ENCODE assay signal across 14 cellular contexts in the genomic region with DNA sequence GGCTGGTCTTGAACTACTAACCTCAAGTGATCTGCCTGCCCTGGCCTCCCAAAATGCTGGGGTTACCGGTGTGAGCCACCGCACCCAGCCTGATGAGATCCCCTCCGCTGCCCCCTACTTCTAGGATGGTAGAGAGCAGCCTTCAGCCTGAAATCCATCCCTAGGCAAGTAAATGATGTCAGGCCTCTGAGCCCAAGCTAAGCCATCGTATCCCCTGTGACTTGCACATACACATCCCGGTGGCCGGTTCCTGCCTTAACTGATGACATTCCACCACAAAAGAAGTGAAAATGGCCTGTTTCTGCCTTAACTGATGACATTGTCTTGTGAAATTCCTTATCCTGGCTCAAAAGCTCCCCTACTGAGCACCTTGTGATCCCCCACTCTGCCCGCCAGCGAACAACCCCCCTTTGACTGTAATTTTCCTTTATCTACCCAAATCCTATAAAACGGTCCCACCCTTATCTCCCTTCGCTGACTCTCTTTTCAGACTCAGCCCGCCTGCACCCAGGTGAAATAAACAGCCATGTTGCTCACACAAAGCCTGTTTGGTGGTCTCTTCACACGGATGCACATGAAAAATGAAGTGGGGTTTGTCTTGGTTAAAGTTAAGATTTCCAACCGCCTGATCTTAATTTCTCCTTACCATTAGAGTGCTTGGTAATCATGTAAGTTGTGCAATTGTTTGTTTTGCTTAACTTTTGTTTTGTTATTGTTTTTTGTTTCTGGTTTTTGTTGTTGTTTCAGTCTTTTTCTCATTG. TPM values are rescaled to one million over a fixed set of nuclear protein-coding genes. Genes with fewer than 3 reads are reported as not detected.
DNase-seq lines count a peak whose midpoint lies in the region; ATAC-seq and TF ChIP-seq lines count a peak whose summit lies in the region.
"Not testable (repeated sequence)": the region's sequence is repeated elsewhere in the genome, so short reads cannot be mapped to it uniquely, and the experiment has no call there.
"Had no signal": no experiment of that assay in that cellular context is flagged by ENCODE, and none has a peak within 500 bp of the region (broad histone marks: within the 10 kb centered on the region; RNA-seq: fewer than 3 reads in every experiment).

No MANE protein-coding gene starts in this region.

- peak overlapping the region; percentile 94 for H2BK120ac ChIP-seq in H9 (ENCODE audit: low read depth, low read length, poor library complexity, severe bottlenecking)
- H2BK120ac ChIP-seq in neuronal stem cell (ENCODE audit: low read depth, low read length): not testable (repeated sequence)

- H4K91ac ChIP-seq in H9 (ENCODE audit: insufficient read length, low read depth, low read length); neuronal stem cell (ENCODE audit: low read depth, low read length, poor library complexity): not testable (repeated sequence)

- H2BK15ac ChIP-seq in H9 (ENCODE audit: low read depth, low read length); neuronal stem cell (ENCODE audit: low read length): not testable (repeated sequence)

- peak overlapping the region; percentile 92 for H3K18ac ChIP-seq in H9 (ENCODE audit: insufficient read length, low read depth, low read length)
- H3K18ac ChIP-seq in neuronal stem cell (ENCODE audit: low read length): peak overlapping the region; percentile 17

- H3K4me3 ChIP-seq in endodermal cell (ENCODE audit: low read length): peak overlapping the region; percentile 100
- peak overlapping the region; percentile 29; the same call in 1 of the 2 replicates for H3K4me3 ChIP-seq in iPS DF 6.9 (ENCODE audit: low read length)
- H3K4me3 ChIP-seq in iPS-18c (ENCODE audit: insufficient read depth, low read depth, low read length): peak overlapping the region; percentile 46; the same call in 1 of the 2 replicates
- H3K4me3 ChIP-seq in neuronal stem cell (ENCODE audit: low read length in 2 of 2): not testable (repeated sequence)

- H2BK5ac ChIP-seq in H9 (ENCODE audit: insufficient read length, low read length): peak overlapping the region; percentile 98
- H2BK5ac ChIP-seq in neuronal stem cell (ENCODE audit: low read length): not testable (repeated sequence)

- not testable (repeated sequence) for H2AFZ ChIP-seq in H9 (ENCODE audit: low read length); neuronal stem cell (ENCODE audit: low read length)

- peaks cover 19% of the 10 kb centered on the region; the same call in 1 of the 2 replicates for H3K4me1 ChIP-seq in H9 (ENCODE audit: insufficient read depth, low read length)
- peaks cover 11% of the 10 kb centered on the region for H3K4me1 ChIP-seq in endodermal cell (ENCODE audit: control insufficient read depth, insufficient read depth, low read length)
- not testable (repeated sequence) for H3K4me1 ChIP-seq in iPS DF 6.9 (ENCODE audit: control insufficient read depth, insufficient read depth, low read length); neuronal stem cell (ENCODE audit: control insufficient read depth in 2 of 2, insufficient read depth in 1 of 2, low read depth in 1 of 2, low read length in 2 of 2)

- not testable (repeated sequence) for H4K20me1 ChIP-seq in H9 (ENCODE audit: control insufficient read depth, insufficient read depth, insufficient read length)

- peak overlapping the region; percentile 91 for H4K5ac ChIP-seq in H9 (ENCODE audit: insufficient read length, low read depth, low read length)

- H2AK5ac ChIP-seq in H9 (ENCODE audit: insufficient read length, low read length); neuronal stem cell (ENCODE audit: low read depth, low read length): not testable (repeated sequence)

- H2BK20ac ChIP-seq in H9 (ENCODE audit: low read depth, low read length, poor library complexity, severe bottlenecking): not testable (repeated sequence)

- no CpG with 5 or more reads among the region's 13 CpGs for WGBS in H9 (ENCODE audit: extremely low coverage, insufficient read length, low lambda C conversion rate)
- WGBS in endodermal cell (ENCODE audit: insufficient coverage in 1 of 2, insufficient read length in 1 of 2), 2 experiments: 5% methylated on average over 5 to 13 of the region's 13 CpGs
- no CpG with 5 or more reads among the region's 13 CpGs for WGBS in iPS DF 6.9 (ENCODE audit: insufficient coverage, insufficient read length)
- no CpG with 5 or more reads among the region's 13 CpGs for WGBS in neuronal stem cell (ENCODE audit: extremely low coverage in 2 of 2, insufficient read length in 2 of 2, insufficient replicate concordance in 1 of 2), 2 donors

- H3K36me3 Mint-ChIP-seq in H9 (ENCODE audit: insufficient read depth in 1 of 3, low read depth in 3 of 3); WTC11: not testable (repeated sequence)
- peaks cover 12% of the 10 kb centered on the region for H3K36me3 Mint-ChIP-seq in endodermal cell (ENCODE audit: low read depth)

- H3K27me3 ChIP-seq in H9 (ENCODE audit: insufficient read depth, low read length); endodermal cell (ENCODE audit: control insufficient read depth, insufficient read depth, low read length, poor library complexity, severe bottlenecking); iPS DF 6.9 (ENCODE audit: control insufficient read depth, insufficient read depth, low read length); neuronal stem cell (ENCODE audit: control insufficient read depth in 3 of 3, insufficient read depth in 3 of 3, low read depth in 1 of 3, low read length in 3 of 3): not testable (repeated sequence)

- POLR2A ChIA-PET in WTC11 (lab: Charles Lee): interaction anchor here (1.0 kb wide), 1 partner anchor 9 kb away, joined by 3 read pairs; no protein-coding TSS in a partner anchor

- H3K27ac ChIP-seq in H9 (ENCODE audit: insufficient read length, low read depth, low read length): peak overlapping the region; percentile 100
- H3K27ac ChIP-seq in endodermal cell (ENCODE audit: low read depth, low read length): peak overlapping the region; percentile 54
- H3K27ac ChIP-seq in iPS DF 6.9 (ENCODE audit: low read length): peak overlapping the region; percentile 27
- H3K27ac ChIP-seq in neuronal stem cell (replicated peaks; ENCODE audit: low read length): not testable (repeated sequence)

- H3T11ph ChIP-seq in H9 (ENCODE audit: low read length): peak overlapping the region; percentile 95

- not testable (repeated sequence) for H3K27me3 Mint-ChIP-seq in H9 (ENCODE audit: low read depth); WTC11 (ENCODE audit: low read depth); endodermal cell (ENCODE audit: insufficient read depth)

- peak; percentile 45 for TF ChIP-seq CTCF in H9 (conservative IDR thresholded peaks at IDR 0.05)
- not testable (repeated sequence) for TF ChIP-seq CTCF in WTC11 (IDR thresholded peaks at IDR 0.05)
- peak; percentile 67 for TF ChIP-seq CTCF in endodermal cell (conservative IDR thresholded peaks at IDR 0.05)

- not testable (repeated sequence) for H3K9me3 ChIP-seq in H9 (ENCODE audit: control insufficient read depth, low read depth, low read length); endodermal cell (ENCODE audit: control insufficient read depth, low read length); iPS DF 6.9 (ENCODE audit: control insufficient read depth, insufficient read depth, low read length); iPS-18c (ENCODE audit: control insufficient read depth, insufficient read depth, low read length); neuronal stem cell (replicated peaks in 1 of 2; ENCODE audit: control insufficient read depth in 2 of 2, insufficient read depth in 1 of 2, low read depth in 1 of 2, low read length in 2 of 2)

- H3K4me1 Mint-ChIP-seq in H9: peaks cover 69 to 75% of the 10 kb centered on the region in 2 experiments
- peaks cover 84% of the 10 kb centered on the region for H3K4me1 Mint-ChIP-seq in WTC11
- peaks cover 38% of the 10 kb centered on the region for H3K4me1 Mint-ChIP-seq in endodermal cell

- not testable (repeated sequence) for H3K23ac ChIP-seq in H9 (ENCODE audit: insufficient read length, low read depth, low read length); neuronal stem cell (ENCODE audit: low read depth, low read length, poor library complexity)

- not testable (repeated sequence) for H3K79me1 ChIP-seq in H9 (ENCODE audit: insufficient read depth, low read depth, low read length, poor library complexity, severe bottlenecking); neuronal stem cell (ENCODE audit: low read depth, low read length)

- H4K8ac ChIP-seq in H9 (replicated peaks; ENCODE audit: insufficient read length, low read depth, low read length); neuronal stem cell (ENCODE audit: low read depth, low read length): not testable (repeated sequence)

- peak overlapping the region; percentile 79 for H3K4me2 ChIP-seq in H9 (ENCODE audit: insufficient read depth, insufficient read length, low read length)
- H3K4me2 ChIP-seq in neuronal stem cell (ENCODE audit: insufficient read depth, low read length, poor library complexity, severe bottlenecking): not testable (repeated sequence)

- peak overlapping the region; percentile 75; the same call in 1 of the 2 replicates for H3K4ac ChIP-seq in H9 (ENCODE audit: low read depth, low read length)
- H3K4ac ChIP-seq in neuronal stem cell (ENCODE audit: low read length): not testable (repeated sequence)

- not testable (repeated sequence) for H3K23me2 ChIP-seq in H9 (ENCODE audit: insufficient read length, low read depth, low read length, poor library complexity, severe bottlenecking)

- H3K9me3 Mint-ChIP-seq in H9, WTC11, endodermal cell: not testable (repeated sequence)

- peak overlapping the region; percentile 70 to 78 for H3K4me3 Mint-ChIP-seq in H9
- peak overlapping the region; percentile 76 for H3K4me3 Mint-ChIP-seq in WTC11
- peak overlapping the region; percentile 84 for H3K4me3 Mint-ChIP-seq in endodermal cell

- ATAC-seq in WTC11: peak; percentile 78

- H3K79me2 ChIP-seq in H9 (ENCODE audit: insufficient read depth, low read length): not testable (repeated sequence)

- CTCF ChIA-PET in WTC11 (lab: Charles Lee): interaction anchor here (0.6 to 1.4 kb wide), 2 partner anchors 16 to 134 kb away, joined by 3 read pairs; no protein-coding TSS in a partner anchor

- H3K14ac ChIP-seq in H9 (ENCODE audit: insufficient read depth, low read length): peak overlapping the region; percentile 78; the same call in 1 of the 2 replicates
- not testable (repeated sequence) for H3K14ac ChIP-seq in neuronal stem cell (ENCODE audit: low read length)

- peak overlapping the region; percentile 99 for H3K9ac ChIP-seq in H9 (ENCODE audit: extremely low read depth, insufficient read length, low read length)
- H3K9ac ChIP-seq in endodermal cell (ENCODE audit: extremely low read depth, low read length, poor library complexity, severe bottlenecking): peak overlapping the region; percentile 100
- not testable (repeated sequence) for H3K9ac ChIP-seq in neuronal stem cell (ENCODE audit: low read depth, low read length, poor library complexity)

- not testable (repeated sequence) for H2BK12ac ChIP-seq in H9 (ENCODE audit: insufficient read length, low read depth, low read length); neuronal stem cell (ENCODE audit: low read length)

- peak overlapping the region; percentile 95 for H3K56ac ChIP-seq in H9 (ENCODE audit: insufficient read length, low read depth, low read length)

- H3K36me3 ChIP-seq in endodermal cell (ENCODE audit: control insufficient read depth, insufficient read depth, low read length): peaks cover 11% of the 10 kb centered on the region
- not testable (repeated sequence) for H3K36me3 ChIP-seq in iPS DF 6.9 (ENCODE audit: control insufficient read depth, insufficient read depth, low read length); neuronal stem cell (replicated peaks in 1 of 2; ENCODE audit: control insufficient read depth in 2 of 2, insufficient read depth in 2 of 2, low read length in 2 of 2)

- peak overlapping the region; percentile 98 to 100 (median 99) for H3K27ac Mint-ChIP-seq in H9
- H3K27ac Mint-ChIP-seq in WTC11: peak overlapping the region; percentile 100
- peak overlapping the region; percentile 99 for H3K27ac Mint-ChIP-seq in endodermal cell

- DNase-seq in ELF-1 (ENCODE audit: low read depth, low spot score) (peak; percentile 38), H9 (peak; percentile 94), WTC11 (ENCODE audit: low spot score) (peak; percentile 68), endodermal cell (peak; percentile 93), islet precursor cell (peak; percentile 66), neuronal stem cell (ENCODE audit: low spot score) (peak; percentile 2)
- DNase-seq in iPS DF 6.9 (ENCODE audit: low read depth, low spot score): not testable (repeated sequence)

RNA-seq across cellular contexts. Expression of a gene that starts 41.4 kb away (rescaled TPM):
- total RNA-seq in H9 (2021): 2.3 and 3.3 TPM in 2 replicates
- 1.9 to 3.5 TPM (median 2.9 TPM) in 3 replicates for total RNA-seq in WTC11 (2021)
- 10 to 100 TPM in 1 of 2 donors, 1 to 10 TPM in 1; 4.4 to 11.1 TPM for total RNA-seq in endodermal cell
- polyA plus RNA-seq in endodermal cell (2013, experiment 1 of 2): 1.5 TPM
- 1.4 TPM for polyA plus RNA-seq in endodermal cell (2013, experiment 2 of 2)
- 0.01 TPM for polyA plus RNA-seq in neuronal stem cell (2013, experiment 1 of 2)
- polyA plus RNA-seq in neuronal stem cell (2013, experiment 2 of 2): not detected
- total RNA-seq: Caco-2; CD4-positive, alpha-beta T cell; HepG2; HT-29 had no signal
- polyA plus RNA-seq: A549, BJ, HepG2 had no signal

RNA-seq across cellular contexts. Expression of a gene that starts 56.0 kb away (rescaled TPM):
- total RNA-seq in H9 (2021) (155 and 158 TPM in 2 replicates), WTC11 (2021) (103 to 118 TPM (median 109 TPM) in 3 replicates), endodermal cell (100 to 1,000 TPM; 170 to 184 TPM)
- 95.2 TPM for polyA plus RNA-seq in endodermal cell (2013, experiment 1 of 2)
- polyA plus RNA-seq in endodermal cell (2013, experiment 2 of 2): 83.8 TPM
- polyA plus RNA-seq in neuronal stem cell (2013, experiment 1 of 2): 62.6 TPM
- polyA plus RNA-seq in neuronal stem cell (2013, experiment 2 of 2): 64.3 TPM
